Comparison of ENCODE assay signal across 24 cellular contexts in the genomic region with DNA sequence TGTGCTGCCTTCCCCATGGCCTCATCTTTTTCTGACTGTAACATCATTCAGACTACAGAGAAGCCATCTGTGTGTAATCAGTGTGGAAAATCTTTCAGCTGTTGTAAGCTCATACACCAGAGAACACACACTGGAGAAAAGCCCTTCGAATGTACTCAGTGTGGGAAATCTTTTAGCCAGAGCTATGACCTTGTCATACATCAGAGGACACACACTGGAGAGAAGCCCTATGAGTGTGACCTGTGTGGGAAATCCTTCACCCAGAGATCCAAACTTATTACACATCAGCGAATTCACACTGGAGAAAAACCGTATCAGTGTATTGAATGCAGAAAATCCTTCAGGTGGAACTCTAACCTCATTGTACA. TPM values are rescaled to one million over a fixed set of nuclear protein-coding genes. Genes with fewer than 3 reads are reported as not detected.
DNase-seq lines count a peak whose midpoint lies in the region; ATAC-seq and TF ChIP-seq lines count a peak whose summit lies in the region.
"Had no signal": no experiment of that assay in that cellular context is flagged by ENCODE, and none has a peak within 500 bp of the region (broad histone marks: within the 10 kb centered on the region; RNA-seq: fewer than 3 reads in every experiment).

No MANE protein-coding gene starts in this region.

- intact Hi-C loops in left colon (cut with DNase I, micrococcal nuclease): no loop called here

- TF ChIP-seq CTCF in neural progenitor cell (IDR thresholded peaks at IDR 0.05): no peak

- H3K4me3 ChIP-seq in CD4-positive, CD25-positive, alpha-beta regulatory T cell (ENCODE audit: low read depth, low read length): peak overlapping the region; percentile 38
- H3K4me3 ChIP-seq in HUES48 (ENCODE audit: low read depth, low read length) (peak overlapping the region; percentile 36; the same call in 1 of the 2 replicates), duodenal mucosa (ENCODE audit: low read depth in 1 of 2, low read length in 2 of 2) (peak overlapping the region; percentile 41 to 43), neural progenitor cell (peak overlapping the region; percentile 22)
- H3K4me3 ChIP-seq: GM12878, lung, prostate gland, SJCRH30, uterus had no signal

- no peak overlapping the region for H2AFZ ChIP-seq in neural progenitor cell (replicated peaks)

- peaks cover 76 to 98% of the 10 kb centered on the region in 2 experiments for H3K9me3 ChIP-seq in CD4-positive, CD25-positive, alpha-beta regulatory T cell (ENCODE audit: control insufficient read depth in 2 of 2, low read length in 2 of 2)
- peaks cover 98% of the 10 kb centered on the region for H3K9me3 ChIP-seq in HUES48 (ENCODE audit: control insufficient read depth, insufficient read depth, low read length)
- peaks cover 88 to 90% of the 10 kb centered on the region in 2 donors for H3K9me3 ChIP-seq in duodenal mucosa (ENCODE audit: control insufficient read depth in 1 of 2, low read length in 2 of 2)
- H3K9me3 ChIP-seq in neural progenitor cell (ENCODE audit: low read depth): peaks cover 74% of the 10 kb centered on the region

- no peaks in the 10 kb centered on the region for H3K4me1 Mint-ChIP-seq in CD4-positive, CD25-positive, alpha-beta regulatory T cell
- H3K4me1 Mint-ChIP-seq in neural progenitor cell: no peaks in the 10 kb centered on the region

- H3K27me3 ChIP-seq in CD4-positive, CD25-positive, alpha-beta regulatory T cell (ENCODE audit: control insufficient read depth, insufficient read depth, low read length): no peaks in the 10 kb centered on the region
- no peaks in the 10 kb centered on the region for H3K27me3 ChIP-seq in HUES48 (ENCODE audit: control insufficient read depth, insufficient read depth, low read length)
- H3K27me3 ChIP-seq in duodenal mucosa (ENCODE audit: control insufficient read depth in 1 of 2, insufficient read depth in 2 of 2, low read length in 2 of 2): no peaks in the 10 kb centered on the region
- H3K27me3 ChIP-seq in neural progenitor cell: peaks cover 8% of the 10 kb centered on the region
- H3K27me3 ChIP-seq: neutrophil, SJCRH30, uterus had no signal

- no peak overlapping the region for H3K27ac ChIP-seq in CD4-positive, CD25-positive, alpha-beta regulatory T cell (ENCODE audit: insufficient read depth, low read length, poor library complexity, severe bottlenecking)
- H3K27ac ChIP-seq in HUES48 (ENCODE audit: low read depth, low read length) (no peak overlapping the region), duodenal mucosa (ENCODE audit: low read depth, low read length) (no peak overlapping the region), neural progenitor cell (no peak overlapping the region)
- H3K27ac ChIP-seq: HL-60, neutrophil, prostate gland, SJCRH30, uterus had no signal

- no peak for DNase-seq in CD4-positive, CD25-positive, alpha-beta regulatory T cell
- DNase-seq in neural progenitor cell (ENCODE audit: low spot score): no peak
- DNase-seq in middle frontal gyrus (ENCODE audit: extremely low spot score, low spot score): no peak
- no peak for DNase-seq in stimulated activated CD4-positive, alpha-beta T cell treated with anti-CD3 and anti-CD28 coated beads, Interleukin-4, amount 100 ng/mL, for 4 hours
- no peak for DNase-seq in left colon
- DNase-seq: activated CD8-positive, alpha-beta memory T cell treated with anti-CD3 and anti-CD28 coated beads for 24 hours; activated T-cell treated with anti-CD3 and anti-CD28 coated beads, Interleukin-2, amount 50 U/mL, for 1 hour; cortex of kidney; DMS79; HCEC 1CT; NCI-H1048; NCI-H1694 treated with DMSO at 0.1 percent for 48 hours; NCI-H526; substantia nigra; uterus had no signal

- peaks cover 48% of the 10 kb centered on the region for H3K36me3 Mint-ChIP-seq in CD4-positive, CD25-positive, alpha-beta regulatory T cell
- H3K36me3 Mint-ChIP-seq in neural progenitor cell: peaks cover 69% of the 10 kb centered on the region

- no peak overlapping the region for H3K4me3 Mint-ChIP-seq in CD4-positive, CD25-positive, alpha-beta regulatory T cell
- no peak overlapping the region for H3K4me3 Mint-ChIP-seq in neural progenitor cell

- no peak for ATAC-seq in CD4-positive, CD25-positive, alpha-beta regulatory T cell (ENCODE audit: low read depth in 2 of 2)
- ATAC-seq in left colon: no peak
- ATAC-seq: activated CD4-positive, CD25-positive, alpha-beta regulatory T cell treated with anti-CD3 and anti-CD28 coated beads, Interleukin-2, amount 50 U/mL, for 24 hours; GM12878 had no signal

- H3K9me3 Mint-ChIP-seq in CD4-positive, CD25-positive, alpha-beta regulatory T cell: peaks cover 0 to 85% (median 11%) of the 10 kb centered on the region in 7 donors
- H3K9me3 Mint-ChIP-seq in neural progenitor cell: peaks cover 94% of the 10 kb centered on the region

- peak overlapping the region in 1 of 3 donors; percentile 14 for H3K27ac Mint-ChIP-seq in CD4-positive, CD25-positive, alpha-beta regulatory T cell
- H3K27ac Mint-ChIP-seq in neural progenitor cell: no peak overlapping the region

- H4K20me1 ChIP-seq in neural progenitor cell (ENCODE audit: low read depth): no peaks in the 10 kb centered on the region

- H3K79me2 ChIP-seq in neural progenitor cell (ENCODE audit: low read depth): peaks cover 5% of the 10 kb centered on the region

- H3K4me1 ChIP-seq in CD4-positive, CD25-positive, alpha-beta regulatory T cell (ENCODE audit: control insufficient read depth, insufficient read depth, low read length, poor library complexity, severe bottlenecking): no peaks in the 10 kb centered on the region
- H3K4me1 ChIP-seq in HUES48 (ENCODE audit: control insufficient read depth, insufficient read depth, low read length) (no peaks in the 10 kb centered on the region), duodenal mucosa (ENCODE audit: control insufficient read depth in 1 of 2, insufficient read depth in 2 of 2, low read length in 2 of 2) (no peaks in the 10 kb centered on the region), neural progenitor cell (no peaks in the 10 kb centered on the region)
- H3K4me1 ChIP-seq: prostate gland, SJCRH30, uterus had no signal

- H3K9ac ChIP-seq in HUES48 (ENCODE audit: low read depth, low read length) (no peak overlapping the region), duodenal mucosa (ENCODE audit: low read depth in 1 of 2, low read length in 2 of 2) (no peak overlapping the region), neural progenitor cell (no peak overlapping the region)

- H3K36me3 ChIP-seq in CD4-positive, CD25-positive, alpha-beta regulatory T cell (ENCODE audit: control insufficient read depth, insufficient read depth, low read length): peaks cover 49% of the 10 kb centered on the region
- H3K36me3 ChIP-seq in HUES48 (ENCODE audit: control insufficient read depth, insufficient read depth, low read length) (peaks cover 87% of the 10 kb centered on the region), duodenal mucosa (ENCODE audit: control insufficient read depth in 1 of 2, insufficient read depth in 2 of 2, low read length in 2 of 2) (peaks cover 60 to 72% of the 10 kb centered on the region in 2 donors), neural progenitor cell (peaks cover 67% of the 10 kb centered on the region)
- H3K36me3 ChIP-seq: neutrophil, uterus had no signal

- no peak overlapping the region for H3K4me2 ChIP-seq in neural progenitor cell

- peaks cover 42% of the 10 kb centered on the region for H3F3A ChIP-seq in neural progenitor cell (ENCODE audit: low read depth)

- H3K27me3 Mint-ChIP-seq in CD4-positive, CD25-positive, alpha-beta regulatory T cell: no peaks in the 10 kb centered on the region
- H3K27me3 Mint-ChIP-seq in neural progenitor cell (ENCODE audit: insufficient read depth, low read depth): peaks cover 14% of the 10 kb centered on the region

RNA-seq across cellular contexts. Expression of gene ZNF8, which starts 17.2 kb away (rescaled TPM):
- total RNA-seq in CD4-positive, CD25-positive, alpha-beta regulatory T cell: 6.7 TPM
- polyA plus RNA-seq in CD4-positive, CD25-positive, alpha-beta regulatory T cell: under 1 TPM; 0.33 to 0.87 (median 0.61) TPM
- total RNA-seq in neural progenitor cell (ENCODE audit: low replicate concordance): 18.6 and 24.0 TPM in 2 replicates
- total RNA-seq in left colon: 1 to 10 TPM; 3.5 to 4.1 TPM

RNA-seq across cellular contexts. Expression of gene ZNF544, which starts 32.9 kb away (rescaled TPM):
- total RNA-seq in CD4-positive, CD25-positive, alpha-beta regulatory T cell: 11.6 TPM
- polyA plus RNA-seq in CD4-positive, CD25-positive, alpha-beta regulatory T cell: 10 to 100 TPM; 16.2 to 20.8 (median 19.2) TPM
- total RNA-seq in neural progenitor cell (ENCODE audit: low replicate concordance): 86.0 and 104 TPM in 2 replicates
- 10 to 100 TPM; 17.6 to 29.9 TPM for total RNA-seq in left colon

RNA-seq across cellular contexts. Expression of gene ERVK3-1, which starts 43.6 kb away (rescaled TPM):
- 117 TPM for total RNA-seq in CD4-positive, CD25-positive, alpha-beta regulatory T cell
- polyA plus RNA-seq in CD4-positive, CD25-positive, alpha-beta regulatory T cell: 10 to 100 TPM; 65.9 to 85.8 (median 77.4) TPM
- total RNA-seq in neural progenitor cell (ENCODE audit: low replicate concordance) (49.8 and 49.9 TPM in 2 replicates), left colon (10 to 100 TPM; 24.3 to 26.9 TPM)
